ENCODE assay signal across 17 cellular contexts in the genomic region with DNA sequence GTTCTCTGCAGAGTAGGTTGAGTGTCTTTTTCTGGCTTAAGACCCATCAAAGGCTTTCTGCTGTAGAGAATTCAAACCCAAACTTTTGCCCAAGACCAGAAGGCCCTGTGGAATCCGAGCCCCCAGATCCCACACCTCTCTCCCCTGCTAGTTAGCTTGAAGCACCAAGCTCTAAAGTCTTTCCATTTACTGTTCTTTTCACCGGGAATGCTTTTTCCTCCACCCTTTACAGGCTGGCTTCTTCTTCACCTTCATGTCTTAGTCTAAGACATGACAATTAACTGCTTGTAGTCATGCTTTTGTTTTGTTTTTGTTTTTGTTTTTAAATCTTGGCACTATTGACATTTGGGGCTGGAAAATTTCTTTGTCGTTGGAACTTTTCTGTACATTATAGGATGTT. TPM values are rescaled to one million over a fixed set of nuclear protein-coding genes. Genes with fewer than 3 reads are reported as not detected.
DNase-seq lines count a peak whose midpoint lies in the region; ATAC-seq, FAIRE-seq and TF ChIP-seq lines count a peak whose summit lies in the region.
"Had no signal": no experiment of that assay in that cellular context is flagged by ENCODE, and none has a peak within 500 bp of the region (broad histone marks: within the 10 kb centered on the region; RNA-seq: fewer than 3 reads in every experiment).

No MANE protein-coding gene starts in this region.

- CTCF ChIA-PET in Caco-2 (lab: Charles Lee) (interaction anchor here (0.5 to 1.9 kb wide), 4 partner anchors 9 to 180 kb away, joined by 3 to 16 read pairs (median 5); partner anchors contain the start of gene HSD17B2), WTC11 (lab: Charles Lee) (interaction anchor here (1.3 kb wide), 1 partner anchor 11 kb away, joined by 3 read pairs; no protein-coding TSS in a partner anchor)

- no TSS peak for BruUV-seq in Caco-2 (replicated peaks; lab: Mats Ljungman, UMichigan)

- H3K27me3 Mint-ChIP-seq in Caco-2 (ENCODE audit: insufficient read depth, unreplicated experiment) (no peaks in the 10 kb centered on the region), WTC11 (ENCODE audit: low read depth) (no peaks in the 10 kb centered on the region; the same call in 1 of the 2 replicates)

- H3K4me1 ChIP-seq in Caco-2 (peaks cover 68% of the 10 kb centered on the region), mucosa of descending colon (ENCODE audit: low read depth) (peaks cover 19% of the 10 kb centered on the region), stomach (peaks cover 16 to 35% (median 28%) of the 10 kb centered on the region in 4 donors)

- DNase-seq in Caco-2: no peak
- DNase-seq in left colon: no peak
- DNase-seq in mucosa of descending colon: no peak
- no peak for DNase-seq in stomach
- no peak for DNase-seq in WTC11 (ENCODE audit: low spot score)
- DNase-seq in GM19239 (ENCODE audit: insufficient read length, low spot score): no peak
- no peak for DNase-seq in NCI-H2029 (lab: John Stamatoyannopoulos, UW)
- DNase-seq: CD8-positive, alpha-beta T cell; COR-L47; GM23248 had no signal

- POLR2A ChIA-PET in Caco-2 (lab: Charles Lee) (interaction anchor here (0.7 kb wide), 1 partner anchor 10 kb away, joined by 3 read pairs; no protein-coding TSS in a partner anchor), WTC11 (lab: Charles Lee) (no interaction called here)

- no peaks in the 10 kb centered on the region for H3K36me3 Mint-ChIP-seq in Caco-2 (ENCODE audit: insufficient read depth, unreplicated experiment)
- H3K36me3 Mint-ChIP-seq in WTC11: no peaks in the 10 kb centered on the region
- H3K36me3 Mint-ChIP-seq: CD14-positive monocyte; CD8-positive, alpha-beta T cell had no signal

- no peaks in the 10 kb centered on the region for H3K27me3 ChIP-seq in Caco-2 (replicated peaks; ENCODE audit: control insufficient read depth, insufficient read depth, low read length)
- no peaks in the 10 kb centered on the region for H3K27me3 ChIP-seq in stomach

- peak overlapping the region in 4 of 5 donors; percentile 10 to 68 (median 54) for H3K27ac ChIP-seq in stomach
- H3K27ac ChIP-seq: 22Rv1, GM23248 had no signal

- H3K4me3 ChIP-seq in Caco-2 (ENCODE audit: low read depth, low read length) (no peak overlapping the region), mucosa of descending colon (no peak overlapping the region), stomach (no peak overlapping the region)
- H3K4me3 ChIP-seq: GM23248 had no signal

- WGBS in stomach, 5 donors: 24 to 42% (median 32%) methylated on average over 3 of the region's 3 CpGs

- H3K27ac Mint-ChIP-seq in Caco-2 (ENCODE audit: unreplicated experiment) (peak overlapping the region; percentile 84), WTC11 (no peak overlapping the region)
- H3K27ac Mint-ChIP-seq: CD14-positive monocyte; CD8-positive, alpha-beta T cell had no signal

- no peaks in the 10 kb centered on the region for H3K9me3 Mint-ChIP-seq in Caco-2 (ENCODE audit: unreplicated experiment)
- no peaks in the 10 kb centered on the region for H3K9me3 Mint-ChIP-seq in WTC11
- H3K9me3 Mint-ChIP-seq: CD8-positive, alpha-beta T cell had no signal

- intact Hi-C loops in Caco-2 (cut with micrococcal nuclease; ENCODE audit: unreplicated experiment) (loop anchor here (2.0 kb wide), 1 partner anchor 120 kb away; the partner anchor contains the start of gene MPHOSPH6), left colon (cut with DNase I, micrococcal nuclease) (no loop called here), mucosa of descending colon (cut with DNase I, micrococcal nuclease) (no loop called here), stomach (cut with DNase I; ENCODE audit: low total_unique reads) (no loop called here)

- H3K36me3 ChIP-seq in Caco-2 (ENCODE audit: control insufficient read depth, insufficient read depth, low read length): peaks cover 4% of the 10 kb centered on the region; the same call in 1 of the 2 replicates
- no peaks in the 10 kb centered on the region for H3K36me3 ChIP-seq in mucosa of descending colon (ENCODE audit: low read depth)
- no peaks in the 10 kb centered on the region for H3K36me3 ChIP-seq in stomach

- no peak for TF ChIP-seq POLR2A in stomach (IDR thresholded peaks at IDR 0.05)

- ATAC-seq in left colon (peak; percentile 29), mucosa of descending colon (peak; percentile 18), WTC11 (no peak), HG03378 (IDR thresholded peaks at IDR 0.05; ENCODE audit: unreplicated experiment) (no peak)
- ATAC-seq: CD8-positive, alpha-beta T cell; HCT116 had no signal

- peak overlapping the region; percentile 56 for H3K4me3 Mint-ChIP-seq in Caco-2 (ENCODE audit: unreplicated experiment)
- no peak overlapping the region for H3K4me3 Mint-ChIP-seq in WTC11
- H3K4me3 Mint-ChIP-seq: CD14-positive monocyte; CD8-positive, alpha-beta T cell had no signal

- no peak for FAIRE-seq in GM19239 (lab: Jason Lieb, UNC)
- FAIRE-seq: H54, HTR-8/SVneo had no signal

- H3K4me1 Mint-ChIP-seq in Caco-2 (ENCODE audit: low read depth, unreplicated experiment) (peaks cover 64% of the 10 kb centered on the region), WTC11 (no peaks in the 10 kb centered on the region)
- H3K4me1 Mint-ChIP-seq: CD14-positive monocyte had no signal

- TF ChIP-seq EP300 in stomach (IDR thresholded peaks at IDR 0.05): no peak

- no peaks in the 10 kb centered on the region for H3K9me3 ChIP-seq in Caco-2
- H3K9me3 ChIP-seq in mucosa of descending colon: no peaks in the 10 kb centered on the region
- no peaks in the 10 kb centered on the region for H3K9me3 ChIP-seq in stomach

- no peak for TF ChIP-seq CTCF in Caco-2 (IDR thresholded peaks at IDR 0.05; ENCODE audit: insufficient read depth in 1 of 2, low read depth in 1 of 2, low read length in 1 of 2, severe bottlenecking in 1 of 2, unreplicated experiment in 1 of 2)
- no peak for TF ChIP-seq CTCF in mucosa of descending colon (IDR thresholded peaks at IDR 0.05)
- no peak for TF ChIP-seq CTCF in stomach (IDR thresholded peaks at IDR 0.05)
- no peak for TF ChIP-seq CTCF in WTC11 (IDR thresholded peaks at IDR 0.05)

TF ChIP-seq in WTC11, 78 proteins besides CTCF, POLR2A, EP300 and RAD21 (continues in another document):
- TF ChIP-seq, protein P1, sequence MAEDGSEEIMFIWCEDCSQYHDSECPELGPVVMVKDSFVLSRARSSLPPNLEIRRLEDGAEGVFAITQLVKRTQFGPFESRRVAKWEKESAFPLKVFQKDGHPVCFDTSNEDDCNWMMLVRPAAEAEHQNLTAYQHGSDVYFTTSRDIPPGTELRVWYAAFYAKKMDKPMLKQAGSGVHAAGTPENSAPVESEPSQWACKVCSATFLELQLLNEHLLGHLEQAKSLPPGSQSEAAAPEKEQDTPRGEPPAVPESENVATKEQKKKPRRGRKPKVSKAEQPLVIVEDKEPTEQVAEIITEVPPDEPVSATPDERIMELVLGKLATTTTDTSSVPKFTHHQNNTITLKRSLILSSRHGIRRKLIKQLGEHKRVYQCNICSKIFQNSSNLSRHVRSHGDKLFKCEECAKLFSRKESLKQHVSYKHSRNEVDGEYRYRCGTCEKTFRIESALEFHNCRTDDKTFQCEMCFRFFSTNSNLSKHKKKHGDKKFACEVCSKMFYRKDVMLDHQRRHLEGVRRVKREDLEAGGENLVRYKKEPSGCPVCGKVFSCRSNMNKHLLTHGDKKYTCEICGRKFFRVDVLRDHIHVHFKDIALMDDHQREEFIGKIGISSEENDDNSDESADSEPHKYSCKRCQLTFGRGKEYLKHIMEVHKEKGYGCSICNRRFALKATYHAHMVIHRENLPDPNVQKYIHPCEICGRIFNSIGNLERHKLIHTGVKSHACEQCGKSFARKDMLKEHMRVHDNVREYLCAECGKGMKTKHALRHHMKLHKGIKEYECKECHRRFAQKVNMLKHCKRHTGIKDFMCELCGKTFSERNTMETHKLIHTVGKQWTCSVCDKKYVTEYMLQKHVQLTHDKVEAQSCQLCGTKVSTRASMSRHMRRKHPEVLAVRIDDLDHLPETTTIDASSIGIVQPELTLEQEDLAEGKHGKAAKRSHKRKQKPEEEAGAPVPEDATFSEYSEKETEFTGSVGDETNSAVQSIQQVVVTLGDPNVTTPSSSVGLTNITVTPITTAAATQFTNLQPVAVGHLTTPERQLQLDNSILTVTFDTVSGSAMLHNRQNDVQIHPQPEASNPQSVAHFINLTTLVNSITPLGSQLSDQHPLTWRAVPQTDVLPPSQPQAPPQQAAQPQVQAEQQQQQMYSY (CRISPR knock-in tag; IDR thresholded peaks at IDR 0.05): no peak
- TF ChIP-seq MAX (CRISPR knock-in tag; IDR thresholded peaks at IDR 0.05): no peak
- no peak for TF ChIP-seq ZNF219 (CRISPR knock-in tag; IDR thresholded peaks at IDR 0.05; ENCODE audit: borderline replicate concordance)
- no peak for TF ChIP-seq ZNF425 (CRISPR knock-in tag; conservative IDR thresholded peaks at IDR 0.05)
- TF ChIP-seq GTF2I (CRISPR knock-in tag; conservative IDR thresholded peaks at IDR 0.05): no peak

RNA-seq across cellular contexts. Expression of gene HSD17B2, which starts 15.5 kb away (rescaled TPM):
- 5.1 and 5.2 TPM in 2 replicates for total RNA-seq in Caco-2 (2022)
- 100 to 1,000 TPM in 1 of 2 donors, 10 to 100 TPM in 1; 63.6 to 181 TPM for total RNA-seq in left colon
- total RNA-seq in mucosa of descending colon: 100 to 1,000 TPM in 1 of 3 donors, 10 to 100 TPM in 2; 38.6 to 211 (median 45.5) TPM
- total RNA-seq in stomach: 10 to 100 TPM in 3 of 5 donors, 1 to 10 TPM in 1, not detected in 1; 8.2 to 23.2 (median 17.4) TPM
- 10 to 100 TPM in 2 of 3 donors, 1 to 10 TPM in 1; 6.6 to 25.7 (median 11.3) TPM for polyA plus RNA-seq in stomach
- total RNA-seq in WTC11 (2021): 0.16 to 0.55 TPM (median 0.23 TPM) in 3 replicates
- total RNA-seq: CD8-positive, alpha-beta T cell; GM23248 had no signal
- polyA plus RNA-seq: CD14-positive monocyte, GM23248 had no signal

RNA-seq across cellular contexts. Expression of gene SDR42E1, which starts 39.2 kb away (rescaled TPM):
- total RNA-seq in Caco-2 (2022) (5.3 and 7.5 TPM in 2 replicates), left colon (10 to 100 TPM in 1 of 2 donors, 1 to 10 TPM in 1; 7.9 to 14.4 TPM), mucosa of descending colon (10 to 100 TPM in 1 of 3 donors, 1 to 10 TPM in 2; 5.9 to 14.0 (median 6.7) TPM), stomach (1 to 10 TPM in 3 of 5 donors, under 1 TPM in 1, not detected in 1; 0.58 to 7.9 (median 5.6) TPM), WTC11 (2021) (0.05 to 0.07 TPM (median 0.05 TPM) in 3 replicates)
- polyA plus RNA-seq in stomach: 1 to 10 TPM; 1.8 to 2.3 (median 1.8) TPM
- total RNA-seq: A673, GM23248 had no signal
- polyA plus RNA-seq: CD14-positive monocyte, GM23248 had no signal

Comparison
In these comparisons a context has a peak if more than half of its experiments do, and no peak if none do; other contexts are left out.
1. ATAC-seq: peak in left colon (single experiment) and mucosa of descending colon (single experiment); none in WTC11 (single experiment) and HG03378 (single experiment).